Comparison of ENCODE assay signal across 1 cellular context in genomic region chr2:73233932-73234832, GRCh38.
TF ChIP-seq lines count a peak whose summit lies in the region.

TSS of gene CCT7 (plus strand) at chr2:73234308. CDS start at chr2:73234379, 71 bp downstream.

TF ChIP-seq in GM12878, 131 proteins besides CTCF, POLR2A, EP300 and RAD21 (continued from another document and continues in another):
- no peak for TF ChIP-seq CUX1 (IDR thresholded peaks at IDR 0.05; ENCODE audit: insufficient replicate concordance, low read depth, low read length)
- TF ChIP-seq ZNF24 (IDR thresholded peaks at IDR 0.05), result no peak; the same call in 1 of the 2 replicates
- peak; percentile 99 for TF ChIP-seq MYC (IDR thresholded peaks at IDR 0.05; ENCODE audit: insufficient read depth, insufficient read length, insufficient replicate concordance, low read length, severe bottlenecking)
- TF ChIP-seq PRDM15 (CRISPR knock-in tag; IDR thresholded peaks at IDR 0.05), result no peak
- no peak for TF ChIP-seq ZNF592 (IDR thresholded peaks at IDR 0.05)
- TF ChIP-seq GATAD2B (conservative IDR thresholded peaks at IDR 0.05; ENCODE audit: low read depth), result peak; percentile 80
- TF ChIP-seq USF1 (IDR thresholded peaks at IDR 0.05; ENCODE audit: borderline replicate concordance, extremely low read length, insufficient read depth, low read depth, low read length), result no peak
- TF ChIP-seq HDAC2 (IDR thresholded peaks at IDR 0.05), result no peak
- TF ChIP-seq ZNF207 (IDR thresholded peaks at IDR 0.05; ENCODE audit: borderline replicate concordance), result peak; percentile 79; the same call in 1 of the 2 replicates
- no peak for TF ChIP-seq SUZ12 (IDR thresholded peaks at IDR 0.05; ENCODE audit: unreplicated experiment)
- TF ChIP-seq NR2C2 (IDR thresholded peaks at IDR 0.05; ENCODE audit: borderline replicate concordance, control insufficient read depth, insufficient read length, low read depth), result no peak
- peak; percentile 67 for TF ChIP-seq NR2C1 (IDR thresholded peaks at IDR 0.05)
- TF ChIP-seq IRF3 (IDR thresholded peaks at IDR 0.05), result peak; percentile 38; the same call in 1 of the 2 replicates
- peak; percentile 36 for TF ChIP-seq SP1 (IDR thresholded peaks at IDR 0.05; ENCODE audit: low read depth, low read length)
- no peak for TF ChIP-seq CHD1 (IDR thresholded peaks at IDR 0.05; ENCODE audit: low read depth, low read length)
- peak; percentile 44 for TF ChIP-seq E2F8 (IDR thresholded peaks at IDR 0.05; ENCODE audit: low read depth, partially characterized antibody)
- TF ChIP-seq HDGF (IDR thresholded peaks at IDR 0.05), result no peak
- TF ChIP-seq SREBF1 (IDR thresholded peaks at IDR 0.05; ENCODE audit: low read length), result no peak
- 0 out of 2 replicates have a peak, but pooled peaks have one; percentile 41 for TF ChIP-seq TARDBP (IDR thresholded peaks at IDR 0.05; ENCODE audit: borderline replicate concordance)
- no peak for TF ChIP-seq WRNIP1 (IDR thresholded peaks at IDR 0.05; ENCODE audit: borderline replicate concordance, low read depth, low read length)
- TF ChIP-seq POU2F2 (IDR thresholded peaks at IDR 0.05; ENCODE audit: borderline replicate concordance, low read depth, low read length), result peak; percentile 93
- TF ChIP-seq NFIC (IDR thresholded peaks at IDR 0.05; ENCODE audit: low read depth, low read length), result no peak
- TF ChIP-seq HDAC6 (IDR thresholded peaks at IDR 0.05; ENCODE audit: unreplicated experiment), result no peak
- TF ChIP-seq ZBTB40 (IDR thresholded peaks at IDR 0.05; ENCODE audit: borderline replicate concordance), result peak; percentile 96
- peak; percentile 43; the same call in 1 of the 2 replicates for TF ChIP-seq TCF12 (IDR thresholded peaks at IDR 0.05; ENCODE audit: low read depth, low read length)
- no peak for TF ChIP-seq ATF2 (IDR thresholded peaks at IDR 0.05; ENCODE audit: low read length)
- no peak; the same call in 1 of the 2 replicates for TF ChIP-seq KAT2A (conservative IDR thresholded peaks at IDR 0.05; ENCODE audit: control insufficient read depth, low read depth, low read length)
- peak; percentile 99 for TF ChIP-seq PML (IDR thresholded peaks at IDR 0.05; ENCODE audit: low read length)
- peak; percentile 35; the same call in 1 of the 2 replicates for TF ChIP-seq ATF7 (IDR thresholded peaks at IDR 0.05; ENCODE audit: low read depth)
- peak; percentile 73; the same call in 1 of the 2 replicates for TF ChIP-seq RB1 (IDR thresholded peaks at IDR 0.05; ENCODE audit: borderline replicate concordance)
- no peak for TF ChIP-seq SREBF2 (IDR thresholded peaks at IDR 0.05; ENCODE audit: low read length)
- TF ChIP-seq HCFC1 (IDR thresholded peaks at IDR 0.05; ENCODE audit: low read length), result peak; percentile 82
- no peak for TF ChIP-seq JUNB (IDR thresholded peaks at IDR 0.05)
